ENCODE assay signal across 9 cellular contexts in genomic region chr3:44712455-44713075, GRCh38. TPM values are rescaled to one million over a fixed set of nuclear protein-coding genes. Genes with fewer than 3 reads are reported as not detected.
DNase-seq lines count a peak whose midpoint lies in the region; ATAC-seq and TF ChIP-seq lines count a peak whose summit lies in the region.
"Had no signal": no experiment of that assay in that cellular context is flagged by ENCODE, and none has a peak within 500 bp of the region (broad histone marks: within the 10 kb centered on the region; RNA-seq: fewer than 3 reads in every experiment).

TSS of gene ZNF502 (plus strand) at chr3:44712660. CDS start at chr3:44720262, 7,602 bp downstream.

- POLR2A ChIA-PET in naive thymus-derived CD8-positive, alpha-beta T cell (lab: Charles Lee), result interaction anchor here (0.5 to 4.8 kb wide), 3 partner anchors 17 to 48 kb away, joined by 3 to 19 read pairs (median 14); partner anchors contain the start of genes KIAA1143, KIF15 and ZNF501

- H3K4me3 Mint-ChIP-seq in naive thymus-derived CD8-positive, alpha-beta T cell, result peak within 1 kb of the TSS; percentile 87 to 98 (median 91)
- H3K4me3 Mint-ChIP-seq in stimulated activated memory B cell treated with anti-CD40 and anti-IgM and Interleukin-4, amounts not matched to agents 10 μg/mL and 1 μg/mL and 100 μg/mL, for 72 hours, result peak within 1 kb of the TSS; percentile 96
- H3K4me3 Mint-ChIP-seq: neural crest cell had no signal

- H3K27me3 Mint-ChIP-seq in naive thymus-derived CD8-positive, alpha-beta T cell, result peaks cover 11 to 30% (median 16%) of the 10 kb centered on the region in 5 donors
- H3K27me3 Mint-ChIP-seq in stimulated activated memory B cell treated with anti-CD40 and anti-IgM and Interleukin-4, amounts not matched to agents 10 μg/mL and 1 μg/mL and 100 μg/mL, for 72 hours, result peaks cover 25% of the 10 kb centered on the region

- peak; percentile 31 for TF ChIP-seq CTCF in fibroblast of pulmonary artery (IDR thresholded peaks at IDR 0.05; ENCODE audit: low read length, missing control alignments)

- H3K4me3 ChIP-seq in fibroblast of pulmonary artery (replicated peaks; ENCODE audit: low read depth, low read length), result peak within 1 kb of the TSS; percentile 85

- ATAC-seq in GM21360 (IDR thresholded peaks at IDR 0.05; ENCODE audit: unreplicated experiment) (peak; percentile 52), GM18519 (IDR thresholded peaks at IDR 0.05; ENCODE audit: low FRiP score, unreplicated experiment) (no peak)
- ATAC-seq in naive thymus-derived CD8-positive, alpha-beta T cell, result peak; percentile 93
- ATAC-seq in stimulated activated memory B cell treated with anti-CD40 and anti-IgM and Interleukin-4, amounts not matched to agents 10 μg/mL and 1 μg/mL and 100 μg/mL, for 72 hours, result peak; percentile 88

- H3K36me3 Mint-ChIP-seq in naive thymus-derived CD8-positive, alpha-beta T cell, result peaks cover 22 to 61% (median 60%) of the 10 kb centered on the region in 3 donors
- peaks cover 46% of the 10 kb centered on the region for H3K36me3 Mint-ChIP-seq in stimulated activated memory B cell treated with anti-CD40 and anti-IgM and Interleukin-4, amounts not matched to agents 10 μg/mL and 1 μg/mL and 100 μg/mL, for 72 hours

- H3K9me3 Mint-ChIP-seq in naive thymus-derived CD8-positive, alpha-beta T cell, result peaks cover 21 to 96% (median 53%) of the 10 kb centered on the region in 9 donors
- H3K9me3 Mint-ChIP-seq in stimulated activated memory B cell treated with anti-CD40 and anti-IgM and Interleukin-4, amounts not matched to agents 10 μg/mL and 1 μg/mL and 100 μg/mL, for 72 hours, result peaks cover 23% of the 10 kb centered on the region

- DNase-seq in OCI-M1 (lab: John Stamatoyannopoulos, UW) (peak; percentile 93), activated gamma-delta T cell (lab: John Stamatoyannopoulos, UW) (peak; percentile 28), fibroblast of pulmonary artery (ENCODE audit: low read depth) (peak; percentile 93), HuH-7.5 (ENCODE audit: low spot score) (no peak)
- peak; percentile 31 to 73 (median 53) for DNase-seq in naive thymus-derived CD8-positive, alpha-beta T cell

- peaks cover 6 to 22% (median 14%) of the 10 kb centered on the region in 4 donors for H3K4me1 Mint-ChIP-seq in naive thymus-derived CD8-positive, alpha-beta T cell
- peaks cover 13% of the 10 kb centered on the region for H3K4me1 Mint-ChIP-seq in stimulated activated memory B cell treated with anti-CD40 and anti-IgM and Interleukin-4, amounts not matched to agents 10 μg/mL and 1 μg/mL and 100 μg/mL, for 72 hours
- H3K4me1 Mint-ChIP-seq: neural crest cell had no signal

- H3K27ac Mint-ChIP-seq in naive thymus-derived CD8-positive, alpha-beta T cell, result peak within 1 kb of the TSS; percentile 64 to 96 (median 79)
- peak within 1 kb of the TSS; percentile 91 for H3K27ac Mint-ChIP-seq in stimulated activated memory B cell treated with anti-CD40 and anti-IgM and Interleukin-4, amounts not matched to agents 10 μg/mL and 1 μg/mL and 100 μg/mL, for 72 hours

RNA-seq across cellular contexts. Expression of gene ZNF502, which starts in this region (rescaled TPM):
- total RNA-seq in naive thymus-derived CD8-positive, alpha-beta T cell, result 1 to 10 TPM; 6.0 to 6.1 TPM
- 1 to 10 TPM; 2.3 to 3.4 (median 2.4) TPM for polyA plus RNA-seq in naive thymus-derived CD8-positive, alpha-beta T cell
- total RNA-seq: neural crest cell had no signal
